ENCODE assay signal across 15 cellular contexts in genomic region chr17:75325348-75325747, GRCh38. TPM values are rescaled to one million over a fixed set of nuclear protein-coding genes. Genes with fewer than 3 reads are reported as not detected.
A peak's percentile ranks its signal among the peaks of the same experiment; 100 is the strongest.
DNase-seq lines count a peak whose midpoint lies in the region; ATAC-seq and TF ChIP-seq lines count a peak whose summit lies in the region.
"Had no signal": no experiment of that assay in that cellular context is flagged by ENCODE, and none has a peak within 500 bp of the region (broad histone marks: within the 10 kb centered on the region; RNA-seq: fewer than 3 reads in every experiment).

No MANE protein-coding gene starts in this region.

- no peak overlapping the region for H2AFZ ChIP-seq in SK-N-SH (ENCODE audit: low read depth)

- H3F3A ChIP-seq in SK-N-SH (replicated peaks; ENCODE audit: insufficient read depth), result peaks cover 54% of the 10 kb centered on the region

- peaks cover 37% of the 10 kb centered on the region for H3K79me2 ChIP-seq in SK-N-SH (ENCODE audit: insufficient read depth)

- H3K9ac ChIP-seq in SK-N-SH (no peak overlapping the region), skeletal muscle tissue (ENCODE audit: low read depth in 1 of 3, low read length in 3 of 3) (no peak overlapping the region)

- peaks cover 2% of the 10 kb centered on the region for H3K27me3 Mint-ChIP-seq in endothelial cell (ENCODE audit: unreplicated experiment)

- H3K4me1 ChIP-seq in SK-N-SH (ENCODE audit: control insufficient read depth in 1 of 2, insufficient read depth in 2 of 2, low read depth in 1 of 2, low read length in 1 of 2) (peaks cover 3 to 16% of the 10 kb centered on the region in 2 experiments; a peak in 3 of 4 replicates), skeletal muscle tissue (ENCODE audit: control insufficient read depth in 3 of 3, insufficient read depth in 3 of 3, low read length in 3 of 3) (peaks cover 9 to 13% (median 12%) of the 10 kb centered on the region in 3 donors)
- H3K4me1 ChIP-seq: foreskin keratinocyte, testis had no signal

- no peaks in the 10 kb centered on the region for H3K27me3 ChIP-seq in SK-N-SH (ENCODE audit: insufficient read depth)
- H3K27me3 ChIP-seq in skeletal muscle tissue (ENCODE audit: control insufficient read depth in 3 of 3, insufficient read depth in 3 of 3, low read length in 3 of 3), result no peaks in the 10 kb centered on the region
- H3K27me3 ChIP-seq: foreskin keratinocyte, testis had no signal

- CTCF ChIA-PET in SK-N-SH (lab: Yijun Ruan, JAX), result interaction anchor here (0.6 to 7.5 kb wide), 11 partner anchors 10 to 87 kb away, joined by 3 to 58 read pairs (median 5); partner anchors contain the start of gene MIF4GD

- H3K4me3 Mint-ChIP-seq in endothelial cell (ENCODE audit: unreplicated experiment), result peak overlapping the region; percentile 59
- H3K4me3 Mint-ChIP-seq: activated naive CD4-positive, alpha-beta T cell treated with anti-CD3 and anti-CD28 coated beads for 36 hours had no signal

- TF ChIP-seq EP300 in SK-N-SH (IDR thresholded peaks at IDR 0.05; ENCODE audit: borderline replicate concordance in 1 of 2, low read depth in 1 of 2, low read length in 1 of 2), result no peak

- H3K36me3 ChIP-seq in SK-N-SH (replicated peaks in 1 of 2; ENCODE audit: control insufficient read depth in 1 of 2, insufficient read depth in 2 of 2, low read length in 1 of 2) (peaks cover 15 to 37% of the 10 kb centered on the region in 2 experiments), skeletal muscle tissue (ENCODE audit: control insufficient read depth in 3 of 3, insufficient read depth in 3 of 3, low read length in 3 of 3) (peaks cover 11 to 15% (median 14%) of the 10 kb centered on the region in 3 donors)

- H3K4me2 ChIP-seq in SK-N-SH, result peak overlapping the region; percentile 40

- POLR2A ChIA-PET in SK-N-SH (lab: Yijun Ruan, JAX), result no interaction called here

- peaks cover 20% of the 10 kb centered on the region for H3K4me1 Mint-ChIP-seq in endothelial cell (ENCODE audit: unreplicated experiment)

- H3K9me3 Mint-ChIP-seq in endothelial cell (ENCODE audit: unreplicated experiment), result no peaks in the 10 kb centered on the region
- H3K9me3 Mint-ChIP-seq: activated naive CD4-positive, alpha-beta T cell treated with anti-CD3 and anti-CD28 coated beads for 36 hours had no signal

- H3K27ac Mint-ChIP-seq in endothelial cell (ENCODE audit: unreplicated experiment), result peak overlapping the region; percentile 89

- no peaks in the 10 kb centered on the region for H3K9me2 ChIP-seq in SK-N-SH

- WGBS in SK-N-SH (ENCODE audit: low lambda C conversion rate), result 96% methylated on average over 6 of the region's 6 CpGs

- peaks cover 3% of the 10 kb centered on the region for H3K36me3 Mint-ChIP-seq in endothelial cell (ENCODE audit: low read depth, unreplicated experiment)

- H3K9me3 ChIP-seq in SK-N-SH, result no peaks in the 10 kb centered on the region
- no peaks in the 10 kb centered on the region for H3K9me3 ChIP-seq in skeletal muscle tissue (ENCODE audit: control insufficient read depth in 3 of 3, low read length in 3 of 3)
- H3K9me3 ChIP-seq: testis had no signal

- peaks cover 9% of the 10 kb centered on the region for H4K20me1 ChIP-seq in SK-N-SH (ENCODE audit: insufficient read depth)

- no peak for TF ChIP-seq POLR2A in NB4 (IDR thresholded peaks at IDR 0.05; ENCODE audit: extremely low read depth, insufficient read length)

- no peak for ATAC-seq in SK-N-SH treated with all-trans-retinoic acid at 6 μM for 48 hours
- no peak for ATAC-seq in GM18517 (IDR thresholded peaks at IDR 0.05; ENCODE audit: unreplicated experiment)
- ATAC-seq in HG03135 (IDR thresholded peaks at IDR 0.05; ENCODE audit: unreplicated experiment), result no peak
- ATAC-seq: activated CD4-positive, CD25-positive, alpha-beta regulatory T cell treated with anti-CD3 and anti-CD28 coated beads, Interleukin-2, amount 50 U/mL, for 24 hours; foreskin keratinocyte had no signal

- TF ChIP-seq CTCF in SK-N-SH (IDR thresholded peaks at IDR 0.05), result no peak
- TF ChIP-seq CTCF in NB4 (IDR thresholded peaks at IDR 0.05; ENCODE audit: low read depth, low read length), result no peak
- TF ChIP-seq CTCF in endothelial cell (IDR thresholded peaks at IDR 0.05; ENCODE audit: unreplicated experiment), result no peak

- DNase-seq in SK-N-SH, result no peak
- no peak for DNase-seq in NB4 (ENCODE audit: low read depth)
- DNase-seq in endothelial cell (ENCODE audit: low spot score), result no peak
- no peak for DNase-seq in HuH-7.5 (ENCODE audit: low spot score)
- DNase-seq: 8988T; activated naive CD4-positive, alpha-beta T cell treated with anti-CD3 and anti-CD28 coated beads for 36 hours; DMS53; foreskin keratinocyte; NCI-H1092; testis had no signal

- H3K27ac ChIP-seq in SK-N-SH (ENCODE audit: low read depth in 2 of 2, low read length in 1 of 2), result peak overlapping the region in 1 of 2 experiments; percentile 62; a peak in 2 of 4 replicates
- H3K27ac ChIP-seq in skeletal muscle tissue (ENCODE audit: low read depth, low read length), result peak overlapping the region; percentile 46
- H3K27ac ChIP-seq: foreskin keratinocyte, testis had no signal

- no peak for TF ChIP-seq RAD21 in SK-N-SH (IDR thresholded peaks at IDR 0.05; ENCODE audit: low read length)

- H3K4me3 ChIP-seq in SK-N-SH (ENCODE audit: low read depth in 2 of 2, low read length in 1 of 2) (no peak overlapping the region), NB4 (ENCODE audit: low read depth, low read length) (peak overlapping the region; percentile 3), skeletal muscle tissue (ENCODE audit: low read length in 3 of 3) (no peak overlapping the region)
- H3K4me3 ChIP-seq: testis had no signal

TF ChIP-seq in SK-N-SH, 30 proteins besides CTCF, POLR2A, EP300 and RAD21 (continues in another document):
- TF ChIP-seq SIN3A (IDR thresholded peaks at IDR 0.05; ENCODE audit: borderline replicate concordance, low read depth, low read length) (no peak), GATA2 (CRISPR knock-in tag; IDR thresholded peaks at IDR 0.05) (no peak), IRF3 (IDR thresholded peaks at IDR 0.05; ENCODE audit: low read depth, low read length) (no peak), NRF1 (IDR thresholded peaks at IDR 0.05; ENCODE audit: low read depth, low read length) (no peak), GABPA (IDR thresholded peaks at IDR 0.05; ENCODE audit: low read depth) (no peak), NFIC (IDR thresholded peaks at IDR 0.05; ENCODE audit: borderline replicate concordance) (no peak), CHD2 (IDR thresholded peaks at IDR 0.05; ENCODE audit: low read length, partially characterized antibody) (no peak), RCOR1 (IDR thresholded peaks at IDR 0.05; ENCODE audit: low read length) (no peak), MEF2A (IDR thresholded peaks at IDR 0.05; ENCODE audit: borderline replicate concordance, low read depth) (no peak), FOXJ3 (CRISPR knock-in tag; IDR thresholded peaks at IDR 0.05) (no peak), TAF1 (IDR thresholded peaks at IDR 0.05; ENCODE audit: borderline replicate concordance, low read depth, low read length) (no peak), RXRA (IDR thresholded peaks at IDR 0.05; ENCODE audit: borderline replicate concordance, low read depth) (no peak), MXI1 (IDR thresholded peaks at IDR 0.05; ENCODE audit: low read depth, low read length) (no peak)

TF ChIP-seq in SK-N-SH treated with all-trans-retinoic acid at 6 μM for 48 hours, 23 proteins besides CTCF, POLR2A, EP300 and RAD21:
- no peak for TF ChIP-seq ISL1 (CRISPR knock-in tag; IDR thresholded peaks at IDR 0.05)
- no peak for TF ChIP-seq OSR1 (CRISPR knock-in tag; IDR thresholded peaks at IDR 0.05)
- no peak for TF ChIP-seq PATZ1 (CRISPR knock-in tag; IDR thresholded peaks at IDR 0.05; ENCODE audit: borderline replicate concordance)
- no peak for TF ChIP-seq ZC3H10 (CRISPR knock-in tag; IDR thresholded peaks at IDR 0.05)

RNA-seq across cellular contexts. Expression of gene SLC25A19, which starts 36.1 kb away (rescaled TPM):
- polyA plus RNA-seq in SK-N-SH (2012; rRNA removed), result 11.7 and 13.2 TPM in 2 replicates
- polyA plus RNA-seq in SK-N-SH (2012; cell fraction: cytosol; rRNA removed), result 7.0 and 10.2 TPM in 2 replicates
- polyA plus RNA-seq in SK-N-SH (2012; cell fraction: nucleus; rRNA removed), result 14.6 and 19.1 TPM in 2 replicates
- total RNA-seq in endothelial cell (ENCODE audit: unreplicated experiment), result 2.9 TPM
- total RNA-seq in skeletal muscle tissue, result 1.0 TPM

RNA-seq across cellular contexts. Expression of gene MIF4GD, which starts 54.3 kb away (rescaled TPM):
- 65.4 and 70.0 TPM in 2 replicates for polyA plus RNA-seq in SK-N-SH (2012; rRNA removed)
- 43.0 and 58.4 TPM in 2 replicates for polyA plus RNA-seq in SK-N-SH (2012; cell fraction: cytosol; rRNA removed)
- polyA plus RNA-seq in SK-N-SH (2012; cell fraction: nucleus; rRNA removed), result 41.0 and 49.6 TPM in 2 replicates
- total RNA-seq in endothelial cell (ENCODE audit: unreplicated experiment), result 15.7 TPM
- total RNA-seq in skeletal muscle tissue, result 7.8 TPM
